8 cellular contexts compared by ENCODE assay signal in the genomic region with DNA sequence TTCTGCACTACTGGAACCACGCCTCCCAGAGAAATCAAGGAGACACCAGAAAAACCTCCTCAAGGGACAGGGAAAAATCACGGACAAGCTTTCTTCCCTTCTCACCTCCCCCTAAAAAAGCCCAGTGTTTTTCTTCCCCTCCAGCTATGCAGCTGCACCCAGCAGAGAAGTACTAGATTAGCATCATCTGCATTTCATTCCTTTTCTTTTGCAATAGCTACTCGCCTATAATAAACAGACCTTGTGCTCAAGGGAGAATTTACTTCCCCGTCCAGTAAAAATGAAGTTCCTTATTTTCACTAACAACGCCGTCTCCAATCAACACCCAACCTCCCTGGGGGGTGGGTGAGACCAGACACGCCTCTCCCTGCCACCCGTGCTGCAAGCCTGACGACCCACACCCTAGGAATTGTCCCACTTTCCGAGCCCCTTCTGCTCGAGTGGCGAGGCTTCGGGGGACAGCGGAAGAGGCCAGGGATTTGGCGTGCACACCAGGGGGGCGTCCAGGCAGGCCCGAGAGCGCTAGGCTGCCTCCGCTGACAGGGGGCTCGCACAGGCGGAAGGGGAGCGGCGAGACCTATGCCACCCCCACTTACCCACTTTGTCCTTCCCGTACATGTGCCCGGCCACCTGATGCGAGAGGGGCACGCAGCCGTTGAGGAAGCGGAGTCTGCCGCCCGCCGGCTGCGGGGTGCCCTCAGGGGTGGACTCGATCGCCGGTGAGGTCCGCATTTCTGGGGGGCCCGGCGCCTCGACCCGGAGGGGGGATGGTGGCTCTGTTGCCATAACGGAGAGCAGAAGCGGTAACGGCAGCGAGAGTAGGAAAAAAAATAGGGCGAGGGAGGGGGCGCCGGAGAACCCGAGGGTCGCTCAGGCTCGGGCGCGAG. TPM values are rescaled to one million over a fixed set of nuclear protein-coding genes. Genes with fewer than 3 reads are reported as not detected.
DNase-seq lines count a peak whose midpoint lies in the region; ATAC-seq and TF ChIP-seq lines count a peak whose summit lies in the region.

No MANE protein-coding gene starts in this region.

- DNase-seq in NCI-H2081 (lab: John Stamatoyannopoulos, UW), result peak; percentile 17 to 20
- no peak for DNase-seq in NCI-H2081 treated with DMSO at 0.1 percent for 48 hours (lab: John Stamatoyannopoulos, UW)
- DNase-seq in RPMI7951 (ENCODE audit: low read depth), result peak; percentile 62
- peak; percentile 31 for DNase-seq in activated naive CD4-positive, alpha-beta T cell treated with anti-CD3 and anti-CD28 coated beads, Interleukin-2, amount 50 U/mL, for 16 hours
- DNase-seq in upper lobe of left lung, result peak; percentile 80 to 91

- H3K27ac ChIP-seq in gastroesophageal sphincter (peak overlapping the region; percentile 90 to 98 (median 96)), neural cell (ENCODE audit: low read length) (peak overlapping the region; percentile 59), upper lobe of left lung (peak overlapping the region; percentile 98 to 99 (median 99))

- peak overlapping the region; percentile 68 for H3K4me2 ChIP-seq in neural cell (ENCODE audit: low read length)

- ATAC-seq in HG02973 (IDR thresholded peaks at IDR 0.05; ENCODE audit: unreplicated experiment) (peak; percentile 6), gastroesophageal sphincter (peak; percentile 8), upper lobe of left lung (ENCODE audit: low FRiP score in 2 of 2) (peak; percentile 54 to 61)

- no peaks in the 10 kb centered on the region for H4K20me1 ChIP-seq in neural cell (ENCODE audit: insufficient read depth)

- H3K4me1 ChIP-seq in gastroesophageal sphincter, result peaks cover 0 to 59% (median 3%) of the 10 kb centered on the region in 3 donors
- H3K4me1 ChIP-seq in upper lobe of left lung, result peaks cover 13 to 34% (median 24%) of the 10 kb centered on the region in 4 donors

- H3K9me3 ChIP-seq in gastroesophageal sphincter (no peaks in the 10 kb centered on the region), neural cell (ENCODE audit: low read length) (no peaks in the 10 kb centered on the region), upper lobe of left lung (no peaks in the 10 kb centered on the region)

- H3K36me3 ChIP-seq in gastroesophageal sphincter (no peaks in the 10 kb centered on the region), neural cell (ENCODE audit: insufficient read depth, low read length) (no peaks in the 10 kb centered on the region), upper lobe of left lung (no peaks in the 10 kb centered on the region)

- peak overlapping the region; percentile 73 for H2AFZ ChIP-seq in neural cell (ENCODE audit: low read depth, low read length)

- TF ChIP-seq POLR2A in gastroesophageal sphincter (IDR thresholded peaks at IDR 0.05), result peak in 1 of 2 donors; percentile 28
- peak in 2 of 4 donors; percentile 40 to 41 for TF ChIP-seq POLR2A in upper lobe of left lung (IDR thresholded peaks at IDR 0.05)

- 0% methylated on average over 9 to 10 of the region's 53 CpGs for WGBS in gastroesophageal sphincter (ENCODE audit: low coverage in 1 of 2), 2 donors
- 0 to 1% methylated on average over 28 to 49 of the region's 53 CpGs for WGBS in upper lobe of left lung, 2 donors

- H3K9me2 ChIP-seq in neural cell (ENCODE audit: insufficient read depth, low read length), result no peaks in the 10 kb centered on the region

- H3K27me3 ChIP-seq in gastroesophageal sphincter (no peaks in the 10 kb centered on the region), neural cell (ENCODE audit: insufficient read depth, low read depth, low read length) (no peaks in the 10 kb centered on the region), upper lobe of left lung (no peaks in the 10 kb centered on the region)

- peak; percentile 6 for TF ChIP-seq RAD21 in neural cell (conservative IDR thresholded peaks at IDR 0.05)

- peaks cover 54% of the 10 kb centered on the region for H3K79me2 ChIP-seq in neural cell (replicated peaks; ENCODE audit: insufficient read depth, low read length)

- TF ChIP-seq CTCF in gastroesophageal sphincter (IDR thresholded peaks at IDR 0.05) (no peak), neural cell (IDR thresholded peaks at IDR 0.05; ENCODE audit: poor library complexity, severe bottlenecking) (no peak), upper lobe of left lung (IDR thresholded peaks at IDR 0.05) (peak in 1 of 6 experiments; percentile 13)

- H3K9ac ChIP-seq in neural cell (ENCODE audit: low read length), result peak overlapping the region; percentile 80

- no peaks in the 10 kb centered on the region for H3F3A ChIP-seq in neural cell (ENCODE audit: insufficient read depth, low read length, poor library complexity, severe bottlenecking)

- TF ChIP-seq EP300 in gastroesophageal sphincter (IDR thresholded peaks at IDR 0.05) (no peak), neural cell (conservative IDR thresholded peaks at IDR 0.05; ENCODE audit: poor library complexity, severe bottlenecking) (no peak), upper lobe of left lung (IDR thresholded peaks at IDR 0.05) (peak in 1 of 4 donors; percentile 25)

- H3K4me3 ChIP-seq in gastroesophageal sphincter, result peak overlapping the region; percentile 62 to 64
- H3K4me3 ChIP-seq in neural cell (ENCODE audit: low read length), result peak overlapping the region; percentile 90
- peak overlapping the region; percentile 64 to 89 (median 79) for H3K4me3 ChIP-seq in upper lobe of left lung

TF ChIP-seq in neural cell, 6 proteins besides CTCF, POLR2A, EP300 and RAD21:
- TF ChIP-seq MXI1 (conservative IDR thresholded peaks at IDR 0.05; ENCODE audit: poor library complexity, severe bottlenecking), result peak; percentile 73
- no peak for TF ChIP-seq EZH2 (IDR thresholded peaks at IDR 0.05; ENCODE audit: borderline replicate concordance, insufficient read depth, low read length, poor library complexity, severe bottlenecking)

RNA-seq across cellular contexts. Expression of gene IPMK, which starts 0.6 kb away (rescaled TPM):
- total RNA-seq in RPMI7951 (2014; rRNA removed; shearing (Covaris generic)), result 10.7 and 12.9 TPM in 2 replicates
- total RNA-seq in gastroesophageal sphincter, result 1 to 10 TPM; 3.0 to 10.0 (median 6.3) TPM
- polyA plus RNA-seq in neural cell, result 11.4 and 11.7 TPM in 2 replicates
- polyA minus RNA-seq in neural cell, result 37.0 and 39.5 TPM in 2 replicates
- total RNA-seq in upper lobe of left lung, result 10 to 100 TPM in 1 of 6 donors, 1 to 10 TPM in 5; 2.6 to 10.7 (median 5.7) TPM

RNA-seq across cellular contexts. Expression of gene CISD1, which starts 1.9 kb away (rescaled TPM):
- 52.0 and 54.5 TPM in 2 replicates for total RNA-seq in RPMI7951 (2014; rRNA removed; shearing (Covaris generic))
- 10 to 100 TPM; 24.7 to 60.1 (median 47.6) TPM for total RNA-seq in gastroesophageal sphincter
- polyA plus RNA-seq in neural cell, result 86.3 and 104 TPM in 2 replicates
- 36.5 and 40.1 TPM in 2 replicates for polyA minus RNA-seq in neural cell
- 10 to 100 TPM in 4 of 6 donors, 1 to 10 TPM in 2; 6.3 to 19.4 (median 13.8) TPM for total RNA-seq in upper lobe of left lung

Comparison
In these comparisons a context has a peak if more than half of its experiments do, and no peak if none do; other contexts are left out.
1. ATAC-seq: peak in every context shown above with its lines; median percentile 58 in upper lobe of left lung; 8 in gastroesophageal sphincter; 6 in HG02973.